6 cellular contexts compared by ENCODE assay signal in genomic region chr10:80212535-80213115, GRCh38. TPM values are rescaled to one million over a fixed set of nuclear protein-coding genes. Genes with fewer than 3 reads are reported as not detected.
A peak's percentile ranks its signal among the peaks of the same experiment; 100 is the strongest.
DNase-seq lines count a peak whose midpoint lies in the region; ATAC-seq, FAIRE-seq and TF ChIP-seq lines count a peak whose summit lies in the region.
"Not testable (repeated sequence)": the region's sequence is repeated elsewhere in the genome, so short reads cannot be mapped to it uniquely, and the experiment has no call there.

No MANE protein-coding gene starts in this region.

- ATAC-seq in K562, result not testable (repeated sequence)

- H3K4me1 ChIP-seq in Caco-2 (peaks cover 41% of the 10 kb centered on the region), K562 (replicated peaks in 1 of 2; ENCODE audit: control insufficient read depth in 2 of 2, insufficient read depth in 2 of 2, low read length in 2 of 2) (peaks cover 8 to 10% of the 10 kb centered on the region in 2 experiments; a peak in 4 of 5 replicates)

- CTCF ChIA-PET in Caco-2 (lab: Charles Lee), result interaction anchor here (0.7 to 1.5 kb wide), 6 partner anchors 9 to 134 kb away, joined by 3 to 6 read pairs (median 4); partner anchors contain the start of gene TMEM254
- CTCF ChIA-PET in K562 (lab: Yijun Ruan, JAX; ENCODE audit: low intra/inter-chr PET ratio), result interaction anchor here (0.6 to 0.9 kb wide), 2 partner anchors 43 to 856 kb away, joined by 3 to 4 read pairs; no protein-coding TSS in a partner anchor

- not testable (repeated sequence) for H3K27me3 ChIP-seq in Caco-2 (replicated peaks; ENCODE audit: control insufficient read depth, insufficient read depth, low read length); K562 (ENCODE audit: control insufficient read depth in 2 of 2, insufficient read depth in 2 of 2, low read length in 2 of 2)

- TF ChIP-seq POLR2A in K562 (conservative IDR thresholded peaks at IDR 0.05), result not testable (repeated sequence)

- peak; percentile 15 for FAIRE-seq in K562 (lab: Jason Lieb, UNC)

- H3K36me3 ChIP-seq in Caco-2 (ENCODE audit: control insufficient read depth, insufficient read depth, low read length); K562 (ENCODE audit: control insufficient read depth, insufficient read depth, low read length): not testable (repeated sequence)

- TF ChIP-seq RAD21 in K562 (CRISPR knock-in tag; conservative IDR thresholded peaks at IDR 0.05 in 1 of 2, IDR thresholded peaks at IDR 0.05 in 1 of 2), result not testable (repeated sequence)

- not testable (repeated sequence) for H3K9me3 ChIP-seq in Caco-2; K562 (replicated peaks; ENCODE audit: control insufficient read depth, insufficient read depth, low read depth, low read length)

- BruUV-seq in Caco-2 (replicated peaks; lab: Mats Ljungman, UMichigan); K562 (replicated peaks; lab: Mats Ljungman, UMichigan): not testable (repeated sequence)

- not testable (repeated sequence) for H2AFZ ChIP-seq in K562 (ENCODE audit: low read depth, low read length)

- H3K4me2 ChIP-seq in K562 (ENCODE audit: insufficient read depth, low read length), result not testable (repeated sequence)

- H3K36me3 Mint-ChIP-seq in Caco-2 (ENCODE audit: insufficient read depth, unreplicated experiment), result peaks cover 34% of the 10 kb centered on the region
- H3K36me3 Mint-ChIP-seq in mesothelial cell of epicardium, result peaks cover 12% of the 10 kb centered on the region

- H3K4me1 Mint-ChIP-seq in Caco-2 (ENCODE audit: low read depth, unreplicated experiment), result peaks cover 52% of the 10 kb centered on the region
- H3K4me1 Mint-ChIP-seq in mesothelial cell of epicardium, result peaks cover 34% of the 10 kb centered on the region

- 12% methylated on average over 4 of the region's 4 CpGs for WGBS in K562 (ENCODE audit: insufficient coverage, low coverage, missing lambda C conversion rate)

- H3K27ac Mint-ChIP-seq in Caco-2 (ENCODE audit: unreplicated experiment), result peak overlapping the region; percentile 70
- peak overlapping the region; percentile 75 for H3K27ac Mint-ChIP-seq in mesothelial cell of epicardium

- POLR2A ChIA-PET in Caco-2 (lab: Charles Lee), result not testable (repeated sequence)
- POLR2A ChIA-PET in K562 (lab: Yijun Ruan, JAX), result interaction anchor here (0.6 to 1.0 kb wide), 2 partner anchors 17 to 62 kb away, joined by 3 to 4 read pairs; no protein-coding TSS in a partner anchor

- not testable (repeated sequence) for TF ChIP-seq EP300 in K562 (IDR thresholded peaks at IDR 0.05; ENCODE audit: low read length)

- H3K27me3 Mint-ChIP-seq in Caco-2 (ENCODE audit: insufficient read depth, unreplicated experiment); mesothelial cell of epicardium (ENCODE audit: low read depth): not testable (repeated sequence)

- not testable (repeated sequence) for H3K9ac ChIP-seq in K562 (ENCODE audit: insufficient read depth in 1 of 2, low read depth in 2 of 2, low read length in 2 of 2)

- peak in 1 of 2 experiments; percentile 41 for DNase-seq in Caco-2
- DNase-seq in NCI-H146 (lab: John Stamatoyannopoulos, UW), result peak; percentile 61
- DNase-seq in NCI-H82 (lab: John Stamatoyannopoulos, UW), result peak; percentile 10
- DNase-seq in OCI-M1 (lab: John Stamatoyannopoulos, UW), result peak; percentile 46
- not testable (repeated sequence) for DNase-seq in K562 (ENCODE audit: extremely low read depth in 1 of 4, low spot score in 3 of 4); mesothelial cell of epicardium (ENCODE audit: low spot score in 2 of 2, unreplicated experiment in 2 of 2)

- H3K79me2 ChIP-seq in K562 (ENCODE audit: control insufficient read depth, insufficient read depth, low read length), result not testable (repeated sequence)

- in situ Hi-C loops in K562 (cut with MboI), result loop anchor here (5.0 kb wide), 1 partner anchor 60 kb away; no protein-coding TSS in a partner anchor

- peak overlapping the region; percentile 46 for H3K4me3 Mint-ChIP-seq in Caco-2 (ENCODE audit: unreplicated experiment)
- not testable (repeated sequence) for H3K4me3 Mint-ChIP-seq in mesothelial cell of epicardium

- not testable (repeated sequence) for H4K20me1 ChIP-seq in K562 (replicated peaks; ENCODE audit: control insufficient read depth, insufficient read depth, low read length)

- H3K4me3 ChIP-seq in Caco-2 (ENCODE audit: low read depth, low read length); K562: not testable (repeated sequence)

- H3K27ac ChIP-seq in K562 (ENCODE audit: extremely low read depth, low read depth, low read length), result not testable (repeated sequence)

- intact Hi-C loops in Caco-2 (cut with micrococcal nuclease; ENCODE audit: unreplicated experiment); K562 (cut with micrococcal nuclease): not testable (repeated sequence)

- not testable (repeated sequence) for H3K9me1 ChIP-seq in K562 (ENCODE audit: control insufficient read depth, insufficient read depth, low read length)

- not testable (repeated sequence) for TF ChIP-seq CTCF in Caco-2 (IDR thresholded peaks at IDR 0.05; ENCODE audit: insufficient read depth in 1 of 2, low read depth in 1 of 2, low read length in 1 of 2, severe bottlenecking in 1 of 2, unreplicated experiment in 1 of 2); K562 (IDR thresholded peaks at IDR 0.05 in 2 of 3, conservative IDR thresholded peaks at IDR 0.05 in 1 of 3; ENCODE audit: insufficient read depth in 2 of 3, low read depth in 1 of 3, low read length in 3 of 3); mesothelial cell of epicardium (IDR thresholded peaks at IDR 0.05; ENCODE audit: unreplicated experiment)

- H3K9me3 Mint-ChIP-seq in Caco-2 (ENCODE audit: unreplicated experiment), result not testable (repeated sequence)
- peaks cover 17% of the 10 kb centered on the region for H3K9me3 Mint-ChIP-seq in mesothelial cell of epicardium

TF ChIP-seq in K562, 482 proteins besides CTCF, POLR2A, EP300 and RAD21:
- TF ChIP-seq GATA2 (CRISPR knock-in tag; IDR thresholded peaks at IDR 0.05), result 0 out of 2 replicates have a peak, but pooled peaks have one; percentile 31

RNA-seq across cellular contexts. Expression of gene ANXA11, which starts 7.3 kb away (rescaled TPM):
- 316 and 327 TPM in 2 replicates for total RNA-seq in Caco-2 (2022)
- total RNA-seq in K562 (2011; cell fraction: chromatin; rRNA removed; ENCODE audit: low replicate concordance), result 76.5 and 119 TPM in 2 replicates
- 60.7 and 61.5 TPM in 2 replicates for total RNA-seq in K562 (2011; cell fraction: nucleolus; rRNA removed)
- total RNA-seq in K562 (2011; cell fraction: nucleoplasm; rRNA removed), result 69.1 and 105 TPM in 2 replicates
- total RNA-seq in K562 (2014; rRNA removed), result 109 and 153 TPM in 2 replicates
- 107 and 116 TPM in 2 replicates for total RNA-seq in K562 (2014; rRNA removed; fragmentation: Illumina TruSeq; extraction: Trizol)
- total RNA-seq in K562 (2015; rRNA removed; fragmentation: Illumina TruSeq; extraction: Trizol), result 148 and 173 TPM in 2 replicates
- total RNA-seq in K562 (2021), result 182 and 201 TPM in 2 replicates
- polyA plus RNA-seq in K562 (2011; rRNA removed), result 110 and 146 TPM in 2 replicates
- polyA plus RNA-seq in K562 (2011; cell fraction: cytosol; rRNA removed), result 75.9 and 170 TPM in 2 replicates
- polyA plus RNA-seq in K562 (2011; cell fraction: nucleus; rRNA removed), result 61.3 and 66.0 TPM in 2 replicates
- polyA plus RNA-seq in K562 (2012), result 265 and 356 TPM in 2 replicates
- polyA plus RNA-seq in K562 (2014; fragmentation: Illumina TruSeq; extraction: Trizol), result 212 and 243 TPM in 2 replicates
- 10 to 100 TPM; 43.6 to 70.0 TPM for polyA plus RNA-seq in K562 (2014; fragmentation: Nextera tagmentation; extraction: Ambion mirVana)
- 95.7 and 97.6 TPM in 2 replicates for polyA plus RNA-seq in K562 (2014; rRNA removed)
- polyA minus RNA-seq in K562 (2011; rRNA and poly(A)+ RNA removed), result 62.3 and 65.3 TPM in 2 replicates
- 86.2 and 98.5 TPM in 2 replicates for polyA minus RNA-seq in K562 (2011; cell fraction: cytosol; rRNA and poly(A)+ RNA removed)
- 25.7 and 32.5 TPM in 2 replicates for polyA minus RNA-seq in K562 (2011; cell fraction: nucleus; rRNA and poly(A)+ RNA removed)
- total RNA-seq in mesothelial cell of epicardium, result 215 to 238 TPM (median 226 TPM) in 3 replicates
